ENCODE assay signal across 35 cellular contexts in genomic region chr1:200808846-200809245, GRCh38.
"Had no signal": no experiment of that assay in that cellular context is flagged by ENCODE, and none has a peak within 500 bp of the region (broad histone marks: within the 10 kb centered on the region; RNA-seq: fewer than 3 reads in every experiment).

No MANE protein-coding gene starts in this region.

- H3K4me3 Mint-ChIP-seq: activated CD4-positive, alpha-beta memory T cell treated with anti-CD3 and anti-CD28 coated beads, Interleukin-2, amount 10 ng/mL, durations not matched to agents 7 days and 5 days; activated CD4-positive, alpha-beta T cell treated with anti-CD3 and anti-CD28 coated beads for 36 hours; activated CD4-positive, alpha-beta T cell treated with anti-CD3 and anti-CD28 coated beads, Interleukin-2, amount 10 ng/mL, durations not matched to agents 7 days and 5 days; activated CD8-positive, alpha-beta memory T cell treated with anti-CD3 and anti-CD28 coated beads, Interleukin-2, amount 10 ng/mL, durations not matched to agents 7 days and 5 days; activated CD8-positive, alpha-beta T cell treated with anti-CD3 and anti-CD28 coated beads, Interleukin-2, amount 10 ng/mL, durations not matched to agents 7 days and 5 days; activated naive CD4-positive, alpha-beta T cell treated with anti-CD3 and anti-CD28 coated beads, Interleukin-2, amount 10 ng/mL, durations not matched to agents 7 days and 5 days; activated naive CD4-positive, alpha-beta T cell treated with anti-CD3 and anti-CD28 coated beads, Interleukin-2, amount 50 U/mL, for 24 hours; activated naive CD8-positive, alpha-beta T cell; activated naive CD8-positive, alpha-beta T cell treated with anti-CD3 and anti-CD28 coated beads, Interleukin-2, amount 10 ng/mL, durations not matched to agents 7 days and 5 days; activated naive CD8-positive, alpha-beta T cell treated with anti-CD3 and anti-CD28 coated beads, Interleukin-2, amount 50 U/mL, for 24 hours; activated T-cell treated with anti-CD3 and anti-CD28 coated beads, Interleukin-2, amount 50 U/mL, for 24 hours; T-helper 1 cell treated with Interleukin-12 subunit alpha and Interleukin-12 subunit beta and Interleukin-4 antibody, amounts not matched to agents 30 μg/mL and 1 μg/mL, for 36 hours; T-helper 2 cell treated with Interferon-gamma antibody and Interleukin-4, amounts not matched to agents 5 μg/mL and 100 μg/mL, for 36 hours had no signal

- H3K27me3 Mint-ChIP-seq: activated CD4-positive, alpha-beta T cell treated with anti-CD3 and anti-CD28 coated beads for 36 hours; activated naive CD4-positive, alpha-beta T cell treated with anti-CD3 and anti-CD28 coated beads, Interleukin-2, amount 10 ng/mL, durations not matched to agents 7 days and 5 days; activated naive CD4-positive, alpha-beta T cell treated with anti-CD3 and anti-CD28 coated beads, Interleukin-2, amount 50 U/mL, for 24 hours; activated naive CD8-positive, alpha-beta T cell; activated naive CD8-positive, alpha-beta T cell treated with anti-CD3 and anti-CD28 coated beads, Interleukin-2, amount 50 U/mL, for 24 hours; activated T-cell treated with anti-CD3 and anti-CD28 coated beads, Interleukin-2, amount 50 U/mL, for 24 hours had no signal

- H3K9me3 ChIP-seq: ascending aorta, breast epithelium had no signal

- ATAC-seq: activated CD4-positive, alpha-beta T cell treated with anti-CD3 and anti-CD28 coated beads for 36 hours; activated CD4-positive, CD25-positive, alpha-beta regulatory T cell treated with anti-CD3 and anti-CD28 coated beads, Interleukin-2, amount 50 U/mL, for 24 hours; activated CD8-positive, alpha-beta memory T cell treated with anti-CD3 and anti-CD28 coated beads, Interleukin-2, amount 10 ng/mL, durations not matched to agents 7 days and 5 days; activated CD8-positive, alpha-beta T cell treated with anti-CD3 and anti-CD28 coated beads, Interleukin-2, amount 10 ng/mL, durations not matched to agents 7 days and 5 days; activated naive CD8-positive, alpha-beta T cell treated with anti-CD3 and anti-CD28 coated beads, Interleukin-2, amount 50 U/mL, for 24 hours had no signal

- H3K27ac ChIP-seq: ascending aorta, brain microvascular endothelial cell, breast epithelium, VCaP had no signal

- H3K4me1 ChIP-seq: ascending aorta had no signal

- H3K36me3 ChIP-seq: breast epithelium had no signal

- H3K36me3 Mint-ChIP-seq: activated CD8-positive, alpha-beta memory T cell treated with anti-CD3 and anti-CD28 coated beads, Interleukin-2, amount 10 ng/mL, durations not matched to agents 7 days and 5 days; activated naive CD4-positive, alpha-beta T cell treated with anti-CD3 and anti-CD28 coated beads, Interleukin-2, amount 10 ng/mL, durations not matched to agents 7 days and 5 days; activated naive CD8-positive, alpha-beta T cell treated with anti-CD3 and anti-CD28 coated beads, Interleukin-2, amount 10 ng/mL, durations not matched to agents 7 days and 5 days had no signal

- H3K4me3 ChIP-seq: ascending aorta, breast epithelium had no signal

- H3K27ac Mint-ChIP-seq: activated CD4-positive, alpha-beta memory T cell treated with anti-CD3 and anti-CD28 coated beads, Interleukin-2, amount 10 ng/mL, durations not matched to agents 7 days and 5 days; activated CD4-positive, alpha-beta T cell treated with anti-CD3 and anti-CD28 coated beads for 36 hours; activated CD4-positive, alpha-beta T cell treated with anti-CD3 and anti-CD28 coated beads, Interleukin-2, amount 10 ng/mL, durations not matched to agents 7 days and 5 days; activated CD8-positive, alpha-beta memory T cell treated with anti-CD3 and anti-CD28 coated beads, Interleukin-2, amount 10 ng/mL, durations not matched to agents 7 days and 5 days; activated CD8-positive, alpha-beta T cell treated with anti-CD3 and anti-CD28 coated beads, Interleukin-2, amount 10 ng/mL, durations not matched to agents 7 days and 5 days; activated naive CD4-positive, alpha-beta T cell treated with anti-CD3 and anti-CD28 coated beads, Interleukin-2, amount 10 ng/mL, durations not matched to agents 7 days and 5 days; activated naive CD4-positive, alpha-beta T cell treated with anti-CD3 and anti-CD28 coated beads, Interleukin-2, amount 50 U/mL, for 24 hours; activated naive CD8-positive, alpha-beta T cell; activated naive CD8-positive, alpha-beta T cell treated with anti-CD3 and anti-CD28 coated beads, Interleukin-2, amount 10 ng/mL, durations not matched to agents 7 days and 5 days; activated naive CD8-positive, alpha-beta T cell treated with anti-CD3 and anti-CD28 coated beads, Interleukin-2, amount 50 U/mL, for 24 hours; activated T-cell treated with anti-CD3 and anti-CD28 coated beads, Interleukin-2, amount 50 U/mL, for 24 hours; activated T-helper 2 cell treated with anti-CD3 and anti-CD28 coated beads, Interferon-gamma antibody, Interleukin-2, Interleukin-4, amounts not matched to agents 10 μg/mL and 5 μg/mL and 100 μg/mL, durations not matched to agents 14 hours and 24 hours and 36 hours; T-helper 1 cell treated with Interleukin-12 subunit alpha and Interleukin-12 subunit beta and Interleukin-4 antibody, amounts not matched to agents 30 μg/mL and 1 μg/mL, for 36 hours; T-helper 2 cell treated with Interferon-gamma antibody and Interleukin-4, amounts not matched to agents 5 μg/mL and 100 μg/mL, for 36 hours had no signal

- H3K27me3 ChIP-seq: ascending aorta, brain microvascular endothelial cell, breast epithelium had no signal

- H3K9me3 Mint-ChIP-seq: activated CD4-positive, alpha-beta memory T cell treated with anti-CD3 and anti-CD28 coated beads, Interleukin-2, amount 10 ng/mL, durations not matched to agents 7 days and 5 days; activated CD4-positive, alpha-beta T cell treated with anti-CD3 and anti-CD28 coated beads, Interleukin-2, amount 10 ng/mL, durations not matched to agents 7 days and 5 days; activated naive CD4-positive, alpha-beta T cell treated with anti-CD3 and anti-CD28 coated beads, Interleukin-2, amount 10 ng/mL, durations not matched to agents 7 days and 5 days; activated naive CD4-positive, alpha-beta T cell treated with anti-CD3 and anti-CD28 coated beads, Interleukin-2, amount 50 U/mL, for 24 hours; activated naive CD8-positive, alpha-beta T cell treated with anti-CD3 and anti-CD28 coated beads, Interleukin-2, amount 10 ng/mL, durations not matched to agents 7 days and 5 days; activated naive CD8-positive, alpha-beta T cell treated with anti-CD3 and anti-CD28 coated beads, Interleukin-2, amount 50 U/mL, for 24 hours; activated T-cell treated with anti-CD3 and anti-CD28 coated beads, Interleukin-2, amount 50 U/mL, for 24 hours; activated T-helper 2 cell treated with anti-CD3 and anti-CD28 coated beads, Interferon-gamma antibody, Interleukin-2, Interleukin-4, amounts not matched to agents 10 μg/mL and 5 μg/mL and 100 μg/mL, durations not matched to agents 14 hours and 24 hours and 36 hours; T-helper 1 cell treated with Interleukin-12 subunit alpha and Interleukin-12 subunit beta and Interleukin-4 antibody, amounts not matched to agents 30 μg/mL and 1 μg/mL, for 36 hours; T-helper 2 cell treated with Interferon-gamma antibody and Interleukin-4, amounts not matched to agents 5 μg/mL and 100 μg/mL, for 36 hours had no signal

- H3K4me1 Mint-ChIP-seq: activated CD4-positive, alpha-beta memory T cell treated with anti-CD3 and anti-CD28 coated beads, Interleukin-2, amount 10 ng/mL, durations not matched to agents 7 days and 5 days; activated CD4-positive, alpha-beta T cell treated with anti-CD3 and anti-CD28 coated beads for 36 hours; activated CD4-positive, alpha-beta T cell treated with anti-CD3 and anti-CD28 coated beads, Interleukin-2, amount 10 ng/mL, durations not matched to agents 7 days and 5 days; activated CD8-positive, alpha-beta memory T cell treated with anti-CD3 and anti-CD28 coated beads, Interleukin-2, amount 10 ng/mL, durations not matched to agents 7 days and 5 days; activated naive CD4-positive, alpha-beta T cell treated with anti-CD3 and anti-CD28 coated beads, Interleukin-2, amount 10 ng/mL, durations not matched to agents 7 days and 5 days; activated naive CD4-positive, alpha-beta T cell treated with anti-CD3 and anti-CD28 coated beads, Interleukin-2, amount 50 U/mL, for 24 hours; activated naive CD8-positive, alpha-beta T cell treated with anti-CD3 and anti-CD28 coated beads, Interleukin-2, amount 10 ng/mL, durations not matched to agents 7 days and 5 days; activated naive CD8-positive, alpha-beta T cell treated with anti-CD3 and anti-CD28 coated beads, Interleukin-2, amount 50 U/mL, for 24 hours had no signal

- DNase-seq: activated CD4-positive, alpha-beta memory T cell treated with anti-CD3 and anti-CD28 coated beads, Interleukin-2, amount 10 ng/mL, durations not matched to agents 7 days and 5 days; activated CD4-positive, alpha-beta T cell treated with anti-CD3 and anti-CD28 coated beads for 1 hour; activated CD4-positive, alpha-beta T cell treated with anti-CD3 and anti-CD28 coated beads for 36 hours; activated CD4-positive, alpha-beta T cell treated with anti-CD3 and anti-CD28 coated beads for 48 hours; activated CD4-positive, alpha-beta T cell treated with anti-CD3 and anti-CD28 coated beads, Interleukin-2, amount 10 ng/mL, durations not matched to agents 7 days and 5 days; activated CD4-positive, alpha-beta T cell treated with anti-CD3 and anti-CD28 coated beads, Interleukin-2, amount 50 U/mL, for 48 hours; activated CD4-positive, CD25-positive, alpha-beta regulatory T cell; activated CD8-positive, alpha-beta memory T cell treated with anti-CD3 and anti-CD28 coated beads for 24 hours; activated CD8-positive, alpha-beta memory T cell treated with anti-CD3 and anti-CD28 coated beads, Interleukin-2, amount 10 ng/mL, durations not matched to agents 7 days and 5 days; activated CD8-positive, alpha-beta memory T cell treated with anti-CD3 and anti-CD28 coated beads, Interleukin-2, amount 50 U/mL, for 48 hours; activated CD8-positive, alpha-beta T cell treated with anti-CD3 and anti-CD28 coated beads, Interleukin-2, amount 10 ng/mL, durations not matched to agents 7 days and 5 days; activated effector memory CD4-positive, alpha-beta T cell treated with Interleukin-2 at 50 U/mL for 16 hours; activated gamma-delta T cell; activated naive CD4-positive, alpha-beta T cell treated with anti-CD3 and anti-CD28 coated beads, Interleukin-2, amount 10 ng/mL, durations not matched to agents 7 days and 5 days; activated naive CD4-positive, alpha-beta T cell treated with Interleukin-2 at 50 U/mL for 16 hours; activated naive CD8-positive, alpha-beta T cell treated with anti-CD3 and anti-CD28 coated beads, Interleukin-2, amount 10 ng/mL, durations not matched to agents 7 days and 5 days; activated naive CD8-positive, alpha-beta T cell treated with anti-CD3 and anti-CD28 coated beads, Interleukin-2, amount 50 U/mL, for 24 hours; activated T-cell treated with anti-CD3 and anti-CD28 coated beads, Interleukin-2, amount 50 U/mL, for 24 hours; activated T-cell treated with anti-CD3 and anti-CD28 coated beads, Interleukin-2, amount 50 U/mL, for 48 hours; amygdala; anterior cingulate cortex; brain microvascular endothelial cell; central memory CD4-positive, alpha-beta T cell; T-helper 1 cell; T-helper 2 cell; T-helper 9 cell had no signal
